1 cellular context compared by ENCODE assay signal in the genomic region with DNA sequence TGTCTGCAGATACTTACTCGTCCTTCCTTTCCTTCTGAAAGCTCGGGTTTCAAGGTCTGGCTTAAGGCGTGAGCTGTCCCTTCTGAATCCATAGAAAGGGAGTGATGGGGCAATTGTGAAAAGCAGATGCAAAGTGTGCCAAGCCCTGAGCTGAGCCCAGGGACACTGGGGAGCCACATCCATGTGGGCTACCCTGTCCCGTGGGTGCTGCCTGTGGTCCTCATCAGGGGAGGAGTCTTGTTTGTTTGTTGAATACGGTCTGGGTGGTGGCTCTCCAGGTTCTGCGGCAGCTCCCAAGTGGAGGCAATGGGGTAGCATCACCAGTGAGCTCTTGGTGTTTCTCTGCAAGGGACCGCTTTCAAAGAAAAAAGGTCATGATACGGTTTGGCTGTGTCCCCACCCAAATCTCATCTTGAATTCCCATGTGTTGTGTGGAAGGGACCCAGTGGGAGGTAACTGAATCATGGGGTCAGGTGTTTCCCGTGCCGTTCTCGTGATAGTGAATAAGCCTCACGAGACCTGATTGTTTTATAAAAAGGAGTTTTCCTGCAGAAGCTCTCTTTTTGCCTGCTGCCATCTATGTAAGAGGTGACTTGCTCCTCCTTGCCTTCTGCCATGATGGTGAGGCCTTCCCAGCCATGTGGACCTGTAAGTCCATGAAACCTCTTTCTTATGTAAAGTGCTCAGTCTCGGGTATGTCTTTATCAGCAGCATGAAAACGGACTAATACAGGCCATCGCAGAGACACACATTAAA.
TF ChIP-seq lines count a peak whose summit lies in the region.

No MANE protein-coding gene starts in this region.

TF ChIP-seq in GM23338, 12 proteins besides CTCF, POLR2A, EP300 and RAD21 (continued from another document):
- TF ChIP-seq REST (IDR thresholded peaks at IDR 0.05; ENCODE audit: unreplicated experiment) (no peak), CREB1 (CRISPR knock-in tag; IDR thresholded peaks at IDR 0.05; ENCODE audit: low read depth) (no peak), POLR2AphosphoS5 (IDR thresholded peaks at IDR 0.05; ENCODE audit: low read depth) (no peak), EZH2phosphoT487 (IDR thresholded peaks at IDR 0.05; ENCODE audit: unreplicated experiment) (no peak), NANOG (IDR thresholded peaks at IDR 0.05; ENCODE audit: borderline replicate concordance) (no peak)
- TF ChIP-seq, protein P1, sequence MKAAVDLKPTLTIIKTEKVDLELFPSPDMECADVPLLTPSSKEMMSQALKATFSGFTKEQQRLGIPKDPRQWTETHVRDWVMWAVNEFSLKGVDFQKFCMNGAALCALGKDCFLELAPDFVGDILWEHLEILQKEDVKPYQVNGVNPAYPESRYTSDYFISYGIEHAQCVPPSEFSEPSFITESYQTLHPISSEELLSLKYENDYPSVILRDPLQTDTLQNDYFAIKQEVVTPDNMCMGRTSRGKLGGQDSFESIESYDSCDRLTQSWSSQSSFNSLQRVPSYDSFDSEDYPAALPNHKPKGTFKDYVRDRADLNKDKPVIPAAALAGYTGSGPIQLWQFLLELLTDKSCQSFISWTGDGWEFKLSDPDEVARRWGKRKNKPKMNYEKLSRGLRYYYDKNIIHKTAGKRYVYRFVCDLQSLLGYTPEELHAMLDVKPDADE (IDR thresholded peaks at IDR 0.05) = no peak
- TF ChIP-seq, protein P2, sequence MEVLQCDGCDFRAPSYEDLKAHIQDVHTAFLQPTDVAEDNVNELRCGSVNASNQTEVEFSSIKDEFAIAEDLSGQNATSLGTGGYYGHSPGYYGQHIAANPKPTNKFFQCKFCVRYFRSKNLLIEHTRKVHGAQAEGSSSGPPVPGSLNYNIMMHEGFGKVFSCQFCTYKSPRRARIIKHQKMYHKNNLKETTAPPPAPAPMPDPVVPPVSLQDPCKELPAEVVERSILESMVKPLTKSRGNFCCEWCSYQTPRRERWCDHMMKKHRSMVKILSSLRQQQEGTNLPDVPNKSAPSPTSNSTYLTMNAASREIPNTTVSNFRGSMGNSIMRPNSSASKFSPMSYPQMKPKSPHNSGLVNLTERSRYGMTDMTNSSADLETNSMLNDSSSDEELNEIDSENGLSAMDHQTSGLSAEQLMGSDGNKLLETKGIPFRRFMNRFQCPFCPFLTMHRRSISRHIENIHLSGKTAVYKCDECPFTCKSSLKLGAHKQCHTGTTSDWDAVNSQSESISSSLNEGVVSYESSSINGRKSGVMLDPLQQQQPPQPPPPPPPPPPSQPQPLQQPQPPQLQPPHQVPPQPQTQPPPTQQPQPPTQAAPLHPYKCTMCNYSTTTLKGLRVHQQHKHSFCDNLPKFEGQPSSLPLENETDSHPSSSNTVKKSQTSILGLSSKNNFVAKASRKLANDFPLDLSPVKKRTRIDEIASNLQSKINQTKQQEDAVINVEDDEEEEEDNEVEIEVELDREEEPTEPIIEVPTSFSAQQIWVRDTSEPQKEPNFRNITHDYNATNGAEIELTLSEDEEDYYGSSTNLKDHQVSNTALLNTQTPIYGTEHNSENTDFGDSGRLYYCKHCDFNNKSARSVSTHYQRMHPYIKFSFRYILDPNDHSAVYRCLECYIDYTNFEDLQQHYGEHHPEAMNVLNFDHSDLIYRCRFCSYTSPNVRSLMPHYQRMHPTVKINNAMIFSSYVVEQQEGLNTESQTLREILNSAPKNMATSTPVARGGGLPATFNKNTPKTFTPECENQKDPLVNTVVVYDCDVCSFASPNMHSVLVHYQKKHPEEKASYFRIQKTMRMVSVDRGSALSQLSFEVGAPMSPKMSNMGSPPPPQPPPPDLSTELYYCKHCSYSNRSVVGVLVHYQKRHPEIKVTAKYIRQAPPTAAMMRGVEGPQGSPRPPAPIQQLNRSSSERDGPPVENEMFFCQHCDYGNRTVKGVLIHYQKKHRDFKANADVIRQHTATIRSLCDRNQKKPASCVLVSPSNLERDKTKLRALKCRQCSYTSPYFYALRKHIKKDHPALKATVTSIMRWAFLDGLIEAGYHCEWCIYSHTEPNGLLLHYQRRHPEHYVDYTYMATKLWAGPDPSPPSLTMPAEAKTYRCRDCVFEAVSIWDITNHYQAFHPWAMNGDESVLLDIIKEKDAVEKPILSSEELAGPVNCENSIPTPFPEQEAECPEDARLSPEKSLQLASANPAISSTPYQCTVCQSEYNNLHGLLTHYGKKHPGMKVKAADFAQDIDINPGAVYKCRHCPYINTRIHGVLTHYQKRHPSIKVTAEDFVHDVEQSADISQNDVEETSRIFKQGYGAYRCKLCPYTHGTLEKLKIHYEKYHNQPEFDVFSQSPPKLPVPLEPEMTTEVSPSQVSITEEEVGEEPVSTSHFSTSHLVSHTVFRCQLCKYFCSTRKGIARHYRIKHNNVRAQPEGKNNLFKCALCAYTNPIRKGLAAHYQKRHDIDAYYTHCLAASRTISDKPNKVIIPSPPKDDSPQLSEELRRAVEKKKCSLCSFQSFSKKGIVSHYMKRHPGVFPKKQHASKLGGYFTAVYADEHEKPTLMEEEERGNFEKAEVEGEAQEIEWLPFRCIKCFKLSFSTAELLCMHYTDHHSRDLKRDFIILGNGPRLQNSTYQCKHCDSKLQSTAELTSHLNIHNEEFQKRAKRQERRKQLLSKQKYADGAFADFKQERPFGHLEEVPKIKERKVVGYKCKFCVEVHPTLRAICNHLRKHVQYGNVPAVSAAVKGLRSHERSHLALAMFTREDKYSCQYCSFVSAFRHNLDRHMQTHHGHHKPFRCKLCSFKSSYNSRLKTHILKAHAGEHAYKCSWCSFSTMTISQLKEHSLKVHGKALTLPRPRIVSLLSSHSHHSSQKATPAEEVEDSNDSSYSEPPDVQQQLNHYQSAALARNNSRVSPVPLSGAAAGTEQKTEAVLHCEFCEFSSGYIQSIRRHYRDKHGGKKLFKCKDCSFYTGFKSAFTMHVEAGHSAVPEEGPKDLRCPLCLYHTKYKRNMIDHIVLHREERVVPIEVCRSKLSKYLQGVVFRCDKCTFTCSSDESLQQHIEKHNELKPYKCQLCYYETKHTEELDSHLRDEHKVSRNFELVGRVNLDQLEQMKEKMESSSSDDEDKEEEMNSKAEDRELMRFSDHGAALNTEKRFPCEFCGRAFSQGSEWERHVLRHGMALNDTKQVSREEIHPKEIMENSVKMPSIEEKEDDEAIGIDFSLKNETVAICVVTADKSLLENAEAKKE (CRISPR knock-in tag; IDR thresholded peaks at IDR 0.05) = no peak
